In genomic region chr19:48899781-48900476, GRCh38 we compare ENCODE assay signal across 8 cellular contexts. TPM values are rescaled to one million over a fixed set of nuclear protein-coding genes. Genes with fewer than 3 reads are reported as not detected.
A peak's percentile ranks its signal among the peaks of the same experiment; 100 is the strongest.
DNase-seq lines count a peak whose midpoint lies in the region; ATAC-seq and TF ChIP-seq lines count a peak whose summit lies in the region.

NUCB1 (plus strand) TSS chr19:48900312; CDS start chr19:48900797, 485 bp downstream.

- H3K4me1 Mint-ChIP-seq in activated naive CD4-positive, alpha-beta T cell treated with anti-CD3 and anti-CD28 coated beads, Interleukin-2, amount 50 U/mL, for 24 hours, result peaks cover 28% of the 10 kb centered on the region

- H3K9me3 ChIP-seq in suprapubic skin, result no peaks in the 10 kb centered on the region

- TF ChIP-seq EP300 in suprapubic skin (IDR thresholded peaks at IDR 0.05), result peak; percentile 32

- H3K27ac Mint-ChIP-seq in activated naive CD4-positive, alpha-beta T cell treated with anti-CD3 and anti-CD28 coated beads, Interleukin-2, amount 50 U/mL, for 24 hours, result peak within 1 kb of the TSS; percentile 98

- H3K27me3 ChIP-seq in suprapubic skin, result no peaks in the 10 kb centered on the region

- H3K4me1 ChIP-seq in suprapubic skin, result peaks cover 38% of the 10 kb centered on the region

- peak within 1 kb of the TSS; percentile 86 for H3K27ac ChIP-seq in suprapubic skin

- WGBS in suprapubic skin, result 7% methylated on average over 34 of the region's 34 CpGs

- H3K36me3 ChIP-seq in suprapubic skin, result peaks cover 11% of the 10 kb centered on the region

- peaks cover 4% of the 10 kb centered on the region for H3K36me3 Mint-ChIP-seq in activated naive CD4-positive, alpha-beta T cell treated with anti-CD3 and anti-CD28 coated beads, Interleukin-2, amount 50 U/mL, for 24 hours

- TF ChIP-seq POLR2A in suprapubic skin (IDR thresholded peaks at IDR 0.05), result peak in 1 of 2 donors; percentile 58

- DNase-seq in GDM1 (lab: John Stamatoyannopoulos, UW) (peak; percentile 96), HFF-Myc (ENCODE audit: extremely low read depth, low read depth) (peak; percentile 97), NCI-H1092 (lab: John Stamatoyannopoulos, UW) (peak; percentile 92), globus pallidus (ENCODE audit: low spot score) (peak; percentile 99), nucleus accumbens (lab: John Stamatoyannopoulos, UW) (peak; percentile 71 to 100 (median 98)), suprapubic skin (ENCODE audit: low spot score in 2 of 2) (peak; percentile 100)

- peak within 1 kb of the TSS; percentile 61 for H3K4me3 ChIP-seq in HFF-Myc (replicated peaks; ENCODE audit: low read depth, low read length)
- peak within 1 kb of the TSS; percentile 78 for H3K4me3 ChIP-seq in suprapubic skin

- ATAC-seq in SK-N-SH treated with all-trans-retinoic acid at 6 μM for 48 hours, result peak; percentile 97

- peak within 1 kb of the TSS; percentile 99 for H3K4me3 Mint-ChIP-seq in activated naive CD4-positive, alpha-beta T cell treated with anti-CD3 and anti-CD28 coated beads, Interleukin-2, amount 50 U/mL, for 24 hours

- no peaks in the 10 kb centered on the region for H3K27me3 Mint-ChIP-seq in activated naive CD4-positive, alpha-beta T cell treated with anti-CD3 and anti-CD28 coated beads, Interleukin-2, amount 50 U/mL, for 24 hours

- TF ChIP-seq CTCF in HFF-Myc (IDR thresholded peaks at IDR 0.05; ENCODE audit: low read depth, low read length, missing control alignments) (no peak), suprapubic skin (IDR thresholded peaks at IDR 0.05) (peak in 1 of 2 donors; percentile 20)

- no peaks in the 10 kb centered on the region for H3K9me3 Mint-ChIP-seq in activated naive CD4-positive, alpha-beta T cell treated with anti-CD3 and anti-CD28 coated beads, Interleukin-2, amount 50 U/mL, for 24 hours

TF ChIP-seq in SK-N-SH treated with all-trans-retinoic acid at 6 μM for 48 hours, 23 proteins besides CTCF, POLR2A, EP300 and RAD21:
- TF ChIP-seq TCF4 (CRISPR knock-in tag; IDR thresholded peaks at IDR 0.05; ENCODE audit: borderline replicate concordance) (no peak), GLIS3 (CRISPR knock-in tag; IDR thresholded peaks at IDR 0.05) (no peak), OSR1 (CRISPR knock-in tag; IDR thresholded peaks at IDR 0.05) (no peak), CREB5 (CRISPR knock-in tag; IDR thresholded peaks at IDR 0.05; ENCODE audit: low read depth) (no peak), BACH2 (CRISPR knock-in tag; IDR thresholded peaks at IDR 0.05; ENCODE audit: borderline replicate concordance) (no peak), ZNF8 (CRISPR knock-in tag; IDR thresholded peaks at IDR 0.05) (no peak), PPARA (CRISPR knock-in tag; IDR thresholded peaks at IDR 0.05; ENCODE audit: borderline replicate concordance) (no peak), SNAI2 (CRISPR knock-in tag; IDR thresholded peaks at IDR 0.05) (no peak), ZNF70 (CRISPR knock-in tag; IDR thresholded peaks at IDR 0.05) (no peak)
- TF ChIP-seq, protein P1, sequence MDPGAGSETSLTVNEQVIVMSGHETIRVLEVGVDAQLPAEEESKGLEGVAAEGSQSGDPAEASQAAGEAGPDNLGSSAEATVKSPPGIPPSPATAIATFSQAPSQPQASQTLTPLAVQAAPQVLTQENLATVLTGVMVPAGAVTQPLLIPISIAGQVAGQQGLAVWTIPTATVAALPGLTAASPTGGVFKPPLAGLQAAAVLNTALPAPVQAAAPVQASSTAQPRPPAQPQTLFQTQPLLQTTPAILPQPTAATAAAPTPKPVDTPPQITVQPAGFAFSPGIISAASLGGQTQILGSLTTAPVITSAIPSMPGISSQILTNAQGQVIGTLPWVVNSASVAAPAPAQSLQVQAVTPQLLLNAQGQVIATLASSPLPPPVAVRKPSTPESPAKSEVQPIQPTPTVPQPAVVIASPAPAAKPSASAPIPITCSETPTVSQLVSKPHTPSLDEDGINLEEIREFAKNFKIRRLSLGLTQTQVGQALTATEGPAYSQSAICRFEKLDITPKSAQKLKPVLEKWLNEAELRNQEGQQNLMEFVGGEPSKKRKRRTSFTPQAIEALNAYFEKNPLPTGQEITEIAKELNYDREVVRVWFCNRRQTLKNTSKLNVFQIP (CRISPR knock-in tag; IDR thresholded peaks at IDR 0.05; ENCODE audit: borderline replicate concordance, low read depth), result no peak
- TF ChIP-seq, protein P2, sequence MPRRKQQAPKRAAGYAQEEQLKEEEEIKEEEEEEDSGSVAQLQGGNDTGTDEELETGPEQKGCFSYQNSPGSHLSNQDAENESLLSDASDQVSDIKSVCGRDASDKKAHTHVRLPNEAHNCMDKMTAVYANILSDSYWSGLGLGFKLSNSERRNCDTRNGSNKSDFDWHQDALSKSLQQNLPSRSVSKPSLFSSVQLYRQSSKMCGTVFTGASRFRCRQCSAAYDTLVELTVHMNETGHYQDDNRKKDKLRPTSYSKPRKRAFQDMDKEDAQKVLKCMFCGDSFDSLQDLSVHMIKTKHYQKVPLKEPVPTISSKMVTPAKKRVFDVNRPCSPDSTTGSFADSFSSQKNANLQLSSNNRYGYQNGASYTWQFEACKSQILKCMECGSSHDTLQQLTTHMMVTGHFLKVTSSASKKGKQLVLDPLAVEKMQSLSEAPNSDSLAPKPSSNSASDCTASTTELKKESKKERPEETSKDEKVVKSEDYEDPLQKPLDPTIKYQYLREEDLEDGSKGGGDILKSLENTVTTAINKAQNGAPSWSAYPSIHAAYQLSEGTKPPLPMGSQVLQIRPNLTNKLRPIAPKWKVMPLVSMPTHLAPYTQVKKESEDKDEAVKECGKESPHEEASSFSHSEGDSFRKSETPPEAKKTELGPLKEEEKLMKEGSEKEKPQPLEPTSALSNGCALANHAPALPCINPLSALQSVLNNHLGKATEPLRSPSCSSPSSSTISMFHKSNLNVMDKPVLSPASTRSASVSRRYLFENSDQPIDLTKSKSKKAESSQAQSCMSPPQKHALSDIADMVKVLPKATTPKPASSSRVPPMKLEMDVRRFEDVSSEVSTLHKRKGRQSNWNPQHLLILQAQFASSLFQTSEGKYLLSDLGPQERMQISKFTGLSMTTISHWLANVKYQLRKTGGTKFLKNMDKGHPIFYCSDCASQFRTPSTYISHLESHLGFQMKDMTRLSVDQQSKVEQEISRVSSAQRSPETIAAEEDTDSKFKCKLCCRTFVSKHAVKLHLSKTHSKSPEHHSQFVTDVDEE (CRISPR knock-in tag; IDR thresholded peaks at IDR 0.05), result no peak
- TF ChIP-seq, protein P3, sequence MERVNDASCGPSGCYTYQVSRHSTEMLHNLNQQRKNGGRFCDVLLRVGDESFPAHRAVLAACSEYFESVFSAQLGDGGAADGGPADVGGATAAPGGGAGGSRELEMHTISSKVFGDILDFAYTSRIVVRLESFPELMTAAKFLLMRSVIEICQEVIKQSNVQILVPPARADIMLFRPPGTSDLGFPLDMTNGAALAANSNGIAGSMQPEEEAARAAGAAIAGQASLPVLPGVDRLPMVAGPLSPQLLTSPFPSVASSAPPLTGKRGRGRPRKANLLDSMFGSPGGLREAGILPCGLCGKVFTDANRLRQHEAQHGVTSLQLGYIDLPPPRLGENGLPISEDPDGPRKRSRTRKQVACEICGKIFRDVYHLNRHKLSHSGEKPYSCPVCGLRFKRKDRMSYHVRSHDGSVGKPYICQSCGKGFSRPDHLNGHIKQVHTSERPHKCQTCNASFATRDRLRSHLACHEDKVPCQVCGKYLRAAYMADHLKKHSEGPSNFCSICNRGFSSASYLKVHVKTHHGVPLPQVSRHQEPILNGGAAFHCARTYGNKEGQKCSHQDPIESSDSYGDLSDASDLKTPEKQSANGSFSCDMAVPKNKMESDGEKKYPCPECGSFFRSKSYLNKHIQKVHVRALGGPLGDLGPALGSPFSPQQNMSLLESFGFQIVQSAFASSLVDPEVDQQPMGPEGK (CRISPR knock-in tag; IDR thresholded peaks at IDR 0.05; ENCODE audit: borderline replicate concordance), result no peak

RNA-seq across cellular contexts. Expression of gene NUCB1, which starts in this region (rescaled TPM):
- total RNA-seq in suprapubic skin, result 100 to 1,000 TPM; 132 to 220 (median 204) TPM

Comparison
In these comparisons a context has a peak if more than half of its experiments do, and no peak if none do; other contexts are left out.
1. Peak in every context shown above with its lines: DNase-seq, ATAC-seq, H3K4me3 ChIP-seq and H3K27ac ChIP-seq.